Comparison of ENCODE assay signal across 1 cellular context in genomic region chr20:44384423-44385027, GRCh38.
A peak's percentile ranks its signal among the peaks of the same experiment; 100 is the strongest.
TF ChIP-seq lines count a peak whose summit lies in the region.

No MANE protein-coding gene starts in this region.

TF ChIP-seq in HepG2, 621 proteins besides CTCF, POLR2A, EP300 and RAD21 (continued from another document and continues in another):
- no peak for TF ChIP-seq CAMTA2 (CRISPR knock-in tag; IDR thresholded peaks at IDR 0.05; ENCODE audit: borderline replicate concordance)
- TF ChIP-seq GTF3A (CRISPR knock-in tag; conservative IDR thresholded peaks at IDR 0.05), result no peak
- TF ChIP-seq NR1H2 (CRISPR knock-in tag; IDR thresholded peaks at IDR 0.05; ENCODE audit: borderline replicate concordance, low read depth), result no peak
- TF ChIP-seq RXRB (CRISPR knock-in tag; IDR thresholded peaks at IDR 0.05; ENCODE audit: borderline replicate concordance), result no peak
- no peak for TF ChIP-seq PHF8 (CRISPR knock-in tag; IDR thresholded peaks at IDR 0.05)
- TF ChIP-seq CBX5 (CRISPR knock-in tag; IDR thresholded peaks at IDR 0.05; ENCODE audit: borderline replicate concordance), result peak; percentile 56; the same call in 1 of the 2 replicates
- peak; percentile 12; the same call in 1 of the 2 replicates for TF ChIP-seq HOXA3 (CRISPR knock-in tag; IDR thresholded peaks at IDR 0.05)
- 0 out of 2 replicates have a peak, but pooled peaks have one; percentile 15 for TF ChIP-seq SPEN (CRISPR knock-in tag; IDR thresholded peaks at IDR 0.05; ENCODE audit: low read depth)
- no peak for TF ChIP-seq DR1 (CRISPR knock-in tag; IDR thresholded peaks at IDR 0.05)
- peak; percentile 54; the same call in 1 of the 2 replicates for TF ChIP-seq FOSL2 (CRISPR knock-in tag; IDR thresholded peaks at IDR 0.05)
- TF ChIP-seq ZNF274 (CRISPR knock-in tag; IDR thresholded peaks at IDR 0.05), result 0 out of 2 replicates have a peak, but pooled peaks have one; percentile 53
- peak; percentile 56; the same call in 1 of the 2 replicates for TF ChIP-seq THRA (CRISPR knock-in tag; IDR thresholded peaks at IDR 0.05; ENCODE audit: borderline replicate concordance)
- no peak for TF ChIP-seq PRDM15 (CRISPR knock-in tag; IDR thresholded peaks at IDR 0.05)
- TF ChIP-seq ZNF17 (CRISPR knock-in tag; IDR thresholded peaks at IDR 0.05), result no peak
- TF ChIP-seq RFX5 (IDR thresholded peaks at IDR 0.05; ENCODE audit: low read depth, low read length), result 0 out of 2 replicates have a peak, but pooled peaks have one; percentile 22
- 0 out of 2 replicates have a peak, but pooled peaks have one; percentile 13 for TF ChIP-seq ZNF605 (CRISPR knock-in tag; IDR thresholded peaks at IDR 0.05)
- 0 out of 2 replicates have a peak, but pooled peaks have one; percentile 35 for TF ChIP-seq ZNF136 (CRISPR knock-in tag; IDR thresholded peaks at IDR 0.05; ENCODE audit: low read depth)
- TF ChIP-seq ZNF891 (CRISPR knock-in tag; IDR thresholded peaks at IDR 0.05), result no peak
- TF ChIP-seq, protein P1, sequence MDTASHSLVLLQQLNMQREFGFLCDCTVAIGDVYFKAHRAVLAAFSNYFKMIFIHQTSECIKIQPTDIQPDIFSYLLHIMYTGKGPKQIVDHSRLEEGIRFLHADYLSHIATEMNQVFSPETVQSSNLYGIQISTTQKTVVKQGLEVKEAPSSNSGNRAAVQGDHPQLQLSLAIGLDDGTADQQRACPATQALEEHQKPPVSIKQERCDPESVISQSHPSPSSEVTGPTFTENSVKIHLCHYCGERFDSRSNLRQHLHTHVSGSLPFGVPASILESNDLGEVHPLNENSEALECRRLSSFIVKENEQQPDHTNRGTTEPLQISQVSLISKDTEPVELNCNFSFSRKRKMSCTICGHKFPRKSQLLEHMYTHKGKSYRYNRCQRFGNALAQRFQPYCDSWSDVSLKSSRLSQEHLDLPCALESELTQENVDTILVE (CRISPR knock-in tag; IDR thresholded peaks at IDR 0.05), result peak; percentile 64; the same call in 1 of the 2 replicates
- 0 out of 2 replicates have a peak, but pooled peaks have one; percentile 25 for TF ChIP-seq ZMYM3 (CRISPR knock-in tag; IDR thresholded peaks at IDR 0.05)
- TF ChIP-seq, protein P2, sequence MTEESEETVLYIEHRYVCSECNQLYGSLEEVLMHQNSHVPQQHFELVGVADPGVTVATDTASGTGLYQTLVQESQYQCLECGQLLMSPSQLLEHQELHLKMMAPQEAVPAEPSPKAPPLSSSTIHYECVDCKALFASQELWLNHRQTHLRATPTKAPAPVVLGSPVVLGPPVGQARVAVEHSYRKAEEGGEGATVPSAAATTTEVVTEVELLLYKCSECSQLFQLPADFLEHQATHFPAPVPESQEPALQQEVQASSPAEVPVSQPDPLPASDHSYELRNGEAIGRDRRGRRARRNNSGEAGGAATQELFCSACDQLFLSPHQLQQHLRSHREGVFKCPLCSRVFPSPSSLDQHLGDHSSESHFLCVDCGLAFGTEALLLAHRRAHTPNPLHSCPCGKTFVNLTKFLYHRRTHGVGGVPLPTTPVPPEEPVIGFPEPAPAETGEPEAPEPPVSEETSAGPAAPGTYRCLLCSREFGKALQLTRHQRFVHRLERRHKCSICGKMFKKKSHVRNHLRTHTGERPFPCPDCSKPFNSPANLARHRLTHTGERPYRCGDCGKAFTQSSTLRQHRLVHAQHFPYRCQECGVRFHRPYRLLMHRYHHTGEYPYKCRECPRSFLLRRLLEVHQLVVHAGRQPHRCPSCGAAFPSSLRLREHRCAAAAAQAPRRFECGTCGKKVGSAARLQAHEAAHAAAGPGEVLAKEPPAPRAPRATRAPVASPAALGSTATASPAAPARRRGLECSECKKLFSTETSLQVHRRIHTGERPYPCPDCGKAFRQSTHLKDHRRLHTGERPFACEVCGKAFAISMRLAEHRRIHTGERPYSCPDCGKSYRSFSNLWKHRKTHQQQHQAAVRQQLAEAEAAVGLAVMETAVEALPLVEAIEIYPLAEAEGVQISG (CRISPR knock-in tag; IDR thresholded peaks at IDR 0.05), result peak; percentile 49; the same call in 1 of the 2 replicates
- TF ChIP-seq FOXO1 (CRISPR knock-in tag; IDR thresholded peaks at IDR 0.05), result peak; percentile 38; the same call in 1 of the 2 replicates
- TF ChIP-seq SP5 (CRISPR knock-in tag; IDR thresholded peaks at IDR 0.05; ENCODE audit: borderline replicate concordance, low read depth), result no peak
- TF ChIP-seq KLF9 (CRISPR knock-in tag; IDR thresholded peaks at IDR 0.05; ENCODE audit: low read depth), result no peak
- TF ChIP-seq HNRNPLL (IDR thresholded peaks at IDR 0.05; ENCODE audit: low read depth, low read length, poor library complexity, severe bottlenecking), result no peak
- peak; percentile 84 for TF ChIP-seq ZEB1 (IDR thresholded peaks at IDR 0.05; ENCODE audit: insufficient replicate concordance, low read depth)
- no peak for TF ChIP-seq ZBTB42 (CRISPR knock-in tag; IDR thresholded peaks at IDR 0.05)
- peak; percentile 59; the same call in 1 of the 2 replicates for TF ChIP-seq CREB1 (IDR thresholded peaks at IDR 0.05)
- TF ChIP-seq CREB1 (CRISPR knock-in tag; IDR thresholded peaks at IDR 0.05), result peak; percentile 40; the same call in 1 of the 2 replicates
- 0 out of 2 replicates have a peak, but pooled peaks have one; percentile 27 for TF ChIP-seq ZMYM4 (CRISPR knock-in tag; IDR thresholded peaks at IDR 0.05)
- TF ChIP-seq NR2F6 (IDR thresholded peaks at IDR 0.05), result no peak
- TF ChIP-seq NR2F6 (CRISPR knock-in tag; IDR thresholded peaks at IDR 0.05), result peak; percentile 47; the same call in 1 of the 2 replicates
- peak; percentile 41; the same call in 1 of the 2 replicates for TF ChIP-seq PATZ1 (CRISPR knock-in tag; IDR thresholded peaks at IDR 0.05)
- no peak for TF ChIP-seq ZNF546 (CRISPR knock-in tag; conservative IDR thresholded peaks at IDR 0.05)
- no peak for TF ChIP-seq ZNF441 (CRISPR knock-in tag; IDR thresholded peaks at IDR 0.05; ENCODE audit: borderline replicate concordance)
- no peak for TF ChIP-seq REXO4 (CRISPR knock-in tag; IDR thresholded peaks at IDR 0.05; ENCODE audit: borderline replicate concordance)
- peak; percentile 92 for TF ChIP-seq STAG1 (CRISPR knock-in tag; IDR thresholded peaks at IDR 0.05)
- 0 out of 2 replicates have a peak, but pooled peaks have one; percentile 41 for TF ChIP-seq POGK (CRISPR knock-in tag; conservative IDR thresholded peaks at IDR 0.05)
- peak; percentile 63; the same call in 1 of the 2 replicates for TF ChIP-seq PPARG (CRISPR knock-in tag; conservative IDR thresholded peaks at IDR 0.05)
- 0 out of 2 replicates have a peak, but pooled peaks have one; percentile 44 for TF ChIP-seq ATF2 (CRISPR knock-in tag; IDR thresholded peaks at IDR 0.05)
- TF ChIP-seq IRF2 (CRISPR knock-in tag; IDR thresholded peaks at IDR 0.05), result 0 out of 2 replicates have a peak, but pooled peaks have one; percentile 64
- no peak for TF ChIP-seq HES4 (CRISPR knock-in tag; IDR thresholded peaks at IDR 0.05; ENCODE audit: borderline replicate concordance)
- no peak for TF ChIP-seq SOX6 (IDR thresholded peaks at IDR 0.05)
- 0 out of 2 replicates have a peak, but pooled peaks have one; percentile 8 for TF ChIP-seq SOX6 (CRISPR knock-in tag; IDR thresholded peaks at IDR 0.05)
- no peak for TF ChIP-seq PCBP2 (optimal IDR thresholded peaks at IDR 0.05; ENCODE audit: low read depth, low read length, poor library complexity, severe bottlenecking)
- TF ChIP-seq, protein P3, sequence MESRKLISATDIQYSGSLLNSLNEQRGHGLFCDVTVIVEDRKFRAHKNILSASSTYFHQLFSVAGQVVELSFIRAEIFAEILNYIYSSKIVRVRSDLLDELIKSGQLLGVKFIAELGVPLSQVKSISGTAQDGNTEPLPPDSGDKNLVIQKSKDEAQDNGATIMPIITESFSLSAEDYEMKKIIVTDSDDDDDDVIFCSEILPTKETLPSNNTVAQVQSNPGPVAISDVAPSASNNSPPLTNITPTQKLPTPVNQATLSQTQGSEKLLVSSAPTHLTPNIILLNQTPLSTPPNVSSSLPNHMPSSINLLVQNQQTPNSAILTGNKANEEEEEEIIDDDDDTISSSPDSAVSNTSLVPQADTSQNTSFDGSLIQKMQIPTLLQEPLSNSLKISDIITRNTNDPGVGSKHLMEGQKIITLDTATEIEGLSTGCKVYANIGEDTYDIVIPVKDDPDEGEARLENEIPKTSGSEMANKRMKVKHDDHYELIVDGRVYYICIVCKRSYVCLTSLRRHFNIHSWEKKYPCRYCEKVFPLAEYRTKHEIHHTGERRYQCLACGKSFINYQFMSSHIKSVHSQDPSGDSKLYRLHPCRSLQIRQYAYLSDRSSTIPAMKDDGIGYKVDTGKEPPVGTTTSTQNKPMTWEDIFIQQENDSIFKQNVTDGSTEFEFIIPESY (CRISPR knock-in tag; IDR thresholded peaks at IDR 0.05), result 0 out of 2 replicates have a peak, but pooled peaks have one; percentile 21
- TF ChIP-seq, protein P4, sequence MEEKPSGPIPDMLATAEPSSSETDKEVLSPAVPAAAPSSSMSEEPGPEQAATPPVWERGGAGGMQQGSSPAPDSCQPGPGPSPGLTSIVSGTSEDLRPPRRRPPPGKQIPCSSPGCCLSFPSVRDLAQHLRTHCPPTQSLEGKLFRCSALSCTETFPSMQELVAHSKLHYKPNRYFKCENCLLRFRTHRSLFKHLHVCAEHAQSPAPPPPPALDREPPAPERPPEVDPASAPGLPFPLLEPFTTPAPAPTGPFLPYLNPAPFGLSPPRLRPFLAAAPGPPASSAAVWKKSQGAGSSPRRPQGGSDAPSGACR (CRISPR knock-in tag; IDR thresholded peaks at IDR 0.05), result 0 out of 2 replicates have a peak, but pooled peaks have one; percentile 37
- no peak for TF ChIP-seq ZNF790 (CRISPR knock-in tag; IDR thresholded peaks at IDR 0.05; ENCODE audit: borderline replicate concordance)
- 0 out of 2 replicates have a peak, but pooled peaks have one; percentile 39 for TF ChIP-seq HDAC1 (CRISPR knock-in tag; IDR thresholded peaks at IDR 0.05)
